Comparison of ENCODE assay signal across 30 cellular contexts in genomic region chr5:961711-962240, GRCh38. TPM values are rescaled to one million over a fixed set of nuclear protein-coding genes. Genes with fewer than 3 reads are reported as not detected.
DNase-seq lines count a peak whose midpoint lies in the region; ATAC-seq, FAIRE-seq and TF ChIP-seq lines count a peak whose summit lies in the region.
"Had no signal": no experiment of that assay in that cellular context is flagged by ENCODE, and none has a peak within 500 bp of the region (broad histone marks: within the 10 kb centered on the region; RNA-seq: fewer than 3 reads in every experiment).

No MANE protein-coding gene starts in this region.

- peaks cover 4% of the 10 kb centered on the region for H3K27me3 Mint-ChIP-seq in activated CD4-positive, alpha-beta T cell treated with anti-CD3 and anti-CD28 coated beads, Interleukin-2, amount 10 ng/mL, durations not matched to agents 7 days and 5 days
- peaks cover 7% of the 10 kb centered on the region for H3K27me3 Mint-ChIP-seq in activated CD4-positive, alpha-beta T cell treated with anti-CD3 and anti-CD28 coated beads, Interleukin-2, amount 10 ng/mL, durations not matched to agents 24 days and 14 days
- H3K27me3 Mint-ChIP-seq in osteocyte (ENCODE audit: unreplicated experiment) = peaks cover 55% of the 10 kb centered on the region

- no peak for TF ChIP-seq CTCF in coronary artery (IDR thresholded peaks at IDR 0.05)
- TF ChIP-seq CTCF in osteocyte (IDR thresholded peaks at IDR 0.05) = no peak

- H3K36me3 Mint-ChIP-seq in activated CD4-positive, alpha-beta T cell treated with anti-CD3 and anti-CD28 coated beads, Interleukin-2, amount 10 ng/mL, durations not matched to agents 7 days and 5 days (ENCODE audit: low read depth) = no peaks in the 10 kb centered on the region
- H3K36me3 Mint-ChIP-seq in activated CD4-positive, alpha-beta T cell treated with anti-CD3 and anti-CD28 coated beads, Interleukin-2, amount 10 ng/mL, durations not matched to agents 24 days and 14 days (ENCODE audit: low read depth) = no peaks in the 10 kb centered on the region
- H3K36me3 Mint-ChIP-seq in osteocyte (ENCODE audit: unreplicated experiment) = no peaks in the 10 kb centered on the region
- H3K36me3 Mint-ChIP-seq: CD4-positive, alpha-beta memory T cell had no signal

- TF ChIP-seq POLR2A in GM12891 (IDR thresholded peaks at IDR 0.05; ENCODE audit: low read depth, low read length) = no peak

- H3K9me3 Mint-ChIP-seq in activated CD4-positive, alpha-beta T cell treated with anti-CD3 and anti-CD28 coated beads, Interleukin-2, amount 10 ng/mL, durations not matched to agents 7 days and 5 days = no peaks in the 10 kb centered on the region
- no peaks in the 10 kb centered on the region for H3K9me3 Mint-ChIP-seq in activated CD4-positive, alpha-beta T cell treated with anti-CD3 and anti-CD28 coated beads, Interleukin-2, amount 10 ng/mL, durations not matched to agents 24 days and 14 days
- no peaks in the 10 kb centered on the region for H3K9me3 Mint-ChIP-seq in osteocyte (ENCODE audit: unreplicated experiment)
- H3K9me3 Mint-ChIP-seq: CD4-positive, alpha-beta memory T cell; stimulated activated naive CD8-positive, alpha-beta T cell treated with anti-CD3 and anti-CD28 coated beads, Interleukin-15, amount 100 ng/mL, for 72 hours had no signal

- CTCF ChIA-PET in activated CD4-positive, alpha-beta T cell treated with anti-CD3 and anti-CD28 coated beads, Interleukin-2, amount 10 ng/mL, durations not matched to agents 7 days and 5 days (lab: Charles Lee) = no interaction called here

- H3K36me3 ChIP-seq in H7 (replicated peaks; ENCODE audit: control insufficient read depth, insufficient read depth, low read length) = no peaks in the 10 kb centered on the region
- H3K36me3 ChIP-seq: gastroesophageal sphincter, HAP-1, ovary had no signal

- FAIRE-seq in GM12891 (lab: Jason Lieb, UNC) = no peak
- FAIRE-seq: A549, D721Med, small intestine, TTC549 had no signal

- intact Hi-C loops in activated CD4-positive, alpha-beta T cell treated with anti-CD3 and anti-CD28 coated beads, Interleukin-2, amount 10 ng/mL, durations not matched to agents 24 days and 14 days (cut with micrococcal nuclease) = loop anchor here (5.0 kb wide), 2 partner anchors 34 to 46 kb away; partner anchors contain the start of gene NKD2

- H3K4me3 ChIP-seq in H7 (ENCODE audit: insufficient read depth, low read depth, low read length) = no peak overlapping the region
- no peak overlapping the region for H3K4me3 ChIP-seq in coronary artery
- H3K4me3 ChIP-seq: A549, gastroesophageal sphincter, HAP-1, ovary had no signal

- peak overlapping the region; percentile 41 for H3K27ac Mint-ChIP-seq in activated CD4-positive, alpha-beta T cell treated with anti-CD3 and anti-CD28 coated beads, Interleukin-2, amount 10 ng/mL, durations not matched to agents 7 days and 5 days
- H3K27ac Mint-ChIP-seq in activated CD4-positive, alpha-beta T cell treated with anti-CD3 and anti-CD28 coated beads, Interleukin-2, amount 10 ng/mL, durations not matched to agents 24 days and 14 days = no peak overlapping the region
- H3K27ac Mint-ChIP-seq in osteocyte (ENCODE audit: unreplicated experiment) = no peak overlapping the region
- H3K27ac Mint-ChIP-seq: CD4-positive, alpha-beta memory T cell had no signal

- no peak for ATAC-seq in SK-N-SH treated with all-trans-retinoic acid at 6 μM for 48 hours
- ATAC-seq in HG03432 (IDR thresholded peaks at IDR 0.05; ENCODE audit: unreplicated experiment) = no peak
- ATAC-seq: A549; gastroesophageal sphincter; stimulated activated naive CD8-positive, alpha-beta T cell treated with anti-CD3 and anti-CD28 coated beads, Interleukin-15, amount 100 ng/mL, for 72 hours had no signal

- no peak for DNase-seq in activated CD4-positive, alpha-beta T cell treated with anti-CD3 and anti-CD28 coated beads, Interleukin-2, amount 10 ng/mL, durations not matched to agents 7 days and 5 days
- no peak for DNase-seq in activated CD4-positive, alpha-beta T cell treated with anti-CD3 and anti-CD28 coated beads, Interleukin-2, amount 10 ng/mL, durations not matched to agents 24 days and 14 days
- DNase-seq in H7 (peak; percentile 35), coronary artery (ENCODE audit: low spot score) (peak; percentile 53), osteocyte (ENCODE audit: extremely low spot score, unreplicated experiment) (peak; percentile 67), GM12891 (ENCODE audit: insufficient read length, low spot score) (no peak)
- DNase-seq: activated CD4-positive, alpha-beta T cell treated with anti-CD3 and anti-CD28 coated beads, Interleukin-2, amount 50 U/mL, for 48 hours; activated CD4-positive, CD25-positive, alpha-beta regulatory T cell; activated naive CD4-positive, alpha-beta T cell treated with anti-CD3 and anti-CD28 coated beads, Interleukin-2, amount 50 U/mL, for 16 hours; AML-193; CD4-positive, alpha-beta memory T cell; NCI-H2107; NCI-H446 treated with DMSO at 0.1 percent for 48 hours; ovary; RPMI8226; small intestine; stimulated activated CD4-positive, alpha-beta T cell treated with anti-CD3 and anti-CD28 coated beads, Interleukin-1b, Interleukin-23, amount 100 ng/mL, for 48 hours; stimulated activated CD8-positive, alpha-beta memory T cell treated with anti-CD3 and anti-CD28 coated beads, Interleukin-4, amount 100 ng/mL, for 48 hours; stimulated activated naive CD8-positive, alpha-beta T cell treated with anti-CD3 and anti-CD28 coated beads, Interleukin-15, amount 100 ng/mL, for 72 hours had no signal

- POLR2A ChIA-PET in activated CD4-positive, alpha-beta T cell treated with anti-CD3 and anti-CD28 coated beads, Interleukin-2, amount 10 ng/mL, durations not matched to agents 7 days and 5 days (lab: Charles Lee) = no interaction called here

- H3K4me1 Mint-ChIP-seq in activated CD4-positive, alpha-beta T cell treated with anti-CD3 and anti-CD28 coated beads, Interleukin-2, amount 10 ng/mL, durations not matched to agents 7 days and 5 days = peaks cover 65% of the 10 kb centered on the region
- H3K4me1 Mint-ChIP-seq in activated CD4-positive, alpha-beta T cell treated with anti-CD3 and anti-CD28 coated beads, Interleukin-2, amount 10 ng/mL, durations not matched to agents 24 days and 14 days = peaks cover 49% of the 10 kb centered on the region
- H3K4me1 Mint-ChIP-seq in osteocyte (ENCODE audit: unreplicated experiment) = peaks cover 17% of the 10 kb centered on the region

- no peaks in the 10 kb centered on the region for H3K27me3 ChIP-seq in H7 (ENCODE audit: control insufficient read depth, insufficient read depth, low read length)
- H3K27me3 ChIP-seq: ovary had no signal

- H3K4me3 Mint-ChIP-seq in activated CD4-positive, alpha-beta T cell treated with anti-CD3 and anti-CD28 coated beads, Interleukin-2, amount 10 ng/mL, durations not matched to agents 7 days and 5 days = no peak overlapping the region
- no peak overlapping the region for H3K4me3 Mint-ChIP-seq in activated CD4-positive, alpha-beta T cell treated with anti-CD3 and anti-CD28 coated beads, Interleukin-2, amount 10 ng/mL, durations not matched to agents 24 days and 14 days
- H3K4me3 Mint-ChIP-seq in osteocyte (ENCODE audit: unreplicated experiment) = no peak overlapping the region
- H3K4me3 Mint-ChIP-seq: CD4-positive, alpha-beta memory T cell; nephron had no signal

- H3K27ac ChIP-seq in coronary artery = no peak overlapping the region
- H3K27ac ChIP-seq: gastroesophageal sphincter, HL-60, ovary had no signal

TF ChIP-seq in SK-N-SH treated with all-trans-retinoic acid at 6 μM for 48 hours, 23 proteins besides CTCF, POLR2A, EP300 and RAD21 (continues in another document):
- TF ChIP-seq ZC3H10 (CRISPR knock-in tag; IDR thresholded peaks at IDR 0.05) (no peak), ZFP3 (CRISPR knock-in tag; IDR thresholded peaks at IDR 0.05) (no peak), RARB (CRISPR knock-in tag; IDR thresholded peaks at IDR 0.05) (no peak), ISL1 (CRISPR knock-in tag; IDR thresholded peaks at IDR 0.05) (no peak)

TF ChIP-seq in GM12891, 5 proteins besides CTCF, POLR2A, EP300 and RAD21:
- TF ChIP-seq POU2F2 (IDR thresholded peaks at IDR 0.05; ENCODE audit: low read depth, low read length) = no peak
- no peak for TF ChIP-seq TAF1 (IDR thresholded peaks at IDR 0.05; ENCODE audit: low read depth, low read length)
- TF ChIP-seq POLR2AphosphoS5 (IDR thresholded peaks at IDR 0.05; ENCODE audit: low read depth, low read length) = no peak
- TF ChIP-seq SPI1 (IDR thresholded peaks at IDR 0.05; ENCODE audit: low read depth, low read length) = no peak
- no peak for TF ChIP-seq PAX5 (IDR thresholded peaks at IDR 0.05; ENCODE audit: insufficient read depth, low read length, severe bottlenecking)

RNA-seq across cellular contexts. Expression of gene NKD2, which starts 46.8 kb away (rescaled TPM):
- total RNA-seq in activated CD4-positive, alpha-beta T cell treated with anti-CD3 and anti-CD28 coated beads, Interleukin-2, amount 10 ng/mL, durations not matched to agents 7 days and 5 days = 1 to 10 TPM; 1.4 to 1.8 TPM
- 3.3 and 4.0 TPM in 2 replicates for total RNA-seq in activated CD4-positive, alpha-beta T cell treated with anti-CD3 and anti-CD28 coated beads, Interleukin-2, amount 10 ng/mL, durations not matched to agents 24 days and 14 days
- 4.9 and 5.7 TPM in 2 replicates for total RNA-seq in H7 (2014; rRNA removed; shearing (Covaris generic))
- total RNA-seq in osteocyte = not detected in 2 replicates
- polyA plus RNA-seq in GM12891 (2012; ENCODE audit: low read depth, missing spikeins) = 1.4 TPM
- total RNA-seq: CD4-positive, alpha-beta memory T cell; chondrocyte; LHCN-M2 had no signal
- polyA plus RNA-seq: CD4-positive, alpha-beta memory T cell had no signal

Comparison
In these comparisons a context has a peak if more than half of its experiments do, and no peak if none do; other contexts are left out.
1. DNase-seq: peak in H7 (single experiment), coronary artery (single experiment) and osteocyte (single experiment); none in activated CD4-positive, alpha-beta T cell treated with anti-CD3 and anti-CD28 coated beads, Interleukin-2, amount 10 ng/mL, durations not matched to agents 7 days and 5 days (single experiment), activated CD4-positive, alpha-beta T cell treated with anti-CD3 and anti-CD28 coated beads, Interleukin-2, amount 10 ng/mL, durations not matched to agents 24 days and 14 days (single experiment) and GM12891 (single experiment).